In the genomic region with DNA sequence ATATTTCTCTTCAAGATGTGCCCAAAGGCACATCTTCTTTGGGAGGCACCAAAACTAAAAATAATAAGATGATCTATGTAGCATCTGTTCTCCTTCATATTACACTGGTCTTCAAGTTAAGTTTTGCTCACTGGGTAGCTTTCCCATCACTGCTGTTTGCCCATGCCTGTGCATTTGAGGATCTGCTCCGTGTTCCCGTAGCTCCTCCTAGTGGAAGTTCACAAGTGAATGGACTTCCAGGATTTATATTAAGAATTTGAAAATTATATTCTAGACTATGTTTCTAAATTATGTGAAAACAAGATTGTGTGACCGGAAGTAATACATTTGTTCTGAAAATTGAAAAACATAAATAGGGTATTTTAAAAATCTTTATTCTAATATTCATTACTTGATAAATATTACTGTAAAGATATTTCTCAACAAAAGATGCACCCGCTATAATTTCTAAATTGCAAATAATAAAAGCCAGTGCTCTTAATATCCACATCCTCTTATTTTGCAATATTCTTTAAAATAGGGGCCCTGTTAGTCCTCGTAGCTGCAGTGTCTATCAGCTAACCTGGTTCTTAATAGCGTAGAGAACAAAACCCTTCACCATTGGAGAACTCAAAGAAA, we compare ENCODE assay signal across 11 cellular contexts.
DNase-seq lines count a peak whose midpoint lies in the region; ATAC-seq and TF ChIP-seq lines count a peak whose summit lies in the region.
"Had no signal": no experiment of that assay in that cellular context is flagged by ENCODE, and none has a peak within 500 bp of the region (broad histone marks: within the 10 kb centered on the region; RNA-seq: fewer than 3 reads in every experiment).

No MANE protein-coding gene starts in this region.

- no peaks in the 10 kb centered on the region for H3K27me3 ChIP-seq in body of pancreas
- no peaks in the 10 kb centered on the region for H3K27me3 ChIP-seq in effector memory CD4-positive, alpha-beta T cell (replicated peaks; ENCODE audit: control insufficient read depth, insufficient read depth, low read length, poor library complexity, severe bottlenecking)
- H3K27me3 ChIP-seq: colonic mucosa, MG63, neutrophil had no signal

- ATAC-seq in body of pancreas, result no peak

- no peak for TF ChIP-seq POLR2A in body of pancreas (IDR thresholded peaks at IDR 0.05)

- no peaks in the 10 kb centered on the region for H3K9me3 ChIP-seq in body of pancreas
- H3K9me3 ChIP-seq in effector memory CD4-positive, alpha-beta T cell (ENCODE audit: control insufficient read depth, low read length), result no peaks in the 10 kb centered on the region
- H3K9me3 ChIP-seq: colonic mucosa, MG63, neutrophil had no signal

- no peak overlapping the region for H3K4me3 ChIP-seq in body of pancreas
- H3K4me3 ChIP-seq in effector memory CD4-positive, alpha-beta T cell (ENCODE audit: insufficient read depth, low read depth, low read length, poor library complexity, severe bottlenecking), result no peak overlapping the region
- H3K4me3 ChIP-seq: colonic mucosa, MG63 had no signal

- 37 to 39% methylated on average over 6 of the region's 6 CpGs for WGBS in body of pancreas, 2 donors

- no peaks in the 10 kb centered on the region for H3K36me3 ChIP-seq in body of pancreas (replicated peaks in 1 of 2; ENCODE audit: insufficient read depth in 1 of 2, low read depth in 2 of 2)
- H3K36me3 ChIP-seq in effector memory CD4-positive, alpha-beta T cell (ENCODE audit: control insufficient read depth, insufficient read depth, low read length), result no peaks in the 10 kb centered on the region
- H3K36me3 ChIP-seq: colonic mucosa, MG63, neutrophil had no signal

- peak; percentile 70 for TF ChIP-seq CTCF in AG09319 (IDR thresholded peaks at IDR 0.05; ENCODE audit: low read depth, low read length)
- TF ChIP-seq CTCF in body of pancreas (IDR thresholded peaks at IDR 0.05), result peak in 5 of 7 experiments; percentile 16 to 42 (median 30)

- no peak overlapping the region for H3K27ac ChIP-seq in body of pancreas
- no peak overlapping the region for H3K27ac ChIP-seq in effector memory CD4-positive, alpha-beta T cell (ENCODE audit: insufficient read depth, low read length, poor library complexity, severe bottlenecking)
- H3K27ac ChIP-seq: colonic mucosa, neutrophil had no signal

- peak; percentile 27 for DNase-seq in AG09319 (ENCODE audit: extremely low read depth, low read depth)
- DNase-seq in HPDE6-E6E7 (ENCODE audit: extremely low spot score), result peak; percentile 34
- peak in 2 of 4 donors; percentile 8 to 15 for DNase-seq in body of pancreas
- peak; percentile 43 for DNase-seq in kidney tubule cell (ENCODE audit: low spot score)
- DNase-seq in effector memory CD4-positive, alpha-beta T cell, result no peak
- no peak for DNase-seq in SIG-M5 (lab: John Stamatoyannopoulos, UW)
- no peak for DNase-seq in putamen (ENCODE audit: low spot score)
- DNase-seq in NCI-H524 treated with DMSO at 0.1 percent for 48 hours (lab: John Stamatoyannopoulos, UW), result no peak
- DNase-seq: colonic mucosa, MG63 had no signal

- intact Hi-C loops in body of pancreas (cut with DNase I), result no loop called here

- no peaks in the 10 kb centered on the region for H3K4me1 ChIP-seq in body of pancreas
- H3K4me1 ChIP-seq in effector memory CD4-positive, alpha-beta T cell (ENCODE audit: control insufficient read depth, insufficient read depth, low read length, poor library complexity, severe bottlenecking), result no peaks in the 10 kb centered on the region
- H3K4me1 ChIP-seq: colonic mucosa had no signal

Comparison
In these comparisons a context has a peak if more than half of its experiments do, and no peak if none do; other contexts are left out.
1. DNase-seq: peak in AG09319 (single experiment), HPDE6-E6E7 (single experiment) and kidney tubule cell (single experiment); none in effector memory CD4-positive, alpha-beta T cell (0 of 3), SIG-M5 (single experiment), putamen (single experiment) and NCI-H524 treated with DMSO at 0.1 percent for 48 hours (single experiment).